ENCODE assay signal across 1 cellular context in genomic region chr9:120920495-120921178, GRCh38.
A peak's percentile ranks its signal among the peaks of the same experiment; 100 is the strongest.
TF ChIP-seq lines count a peak whose summit lies in the region.

No MANE protein-coding gene starts in this region.

TF ChIP-seq in GM12878, 131 proteins besides CTCF, POLR2A, EP300 and RAD21 (continued from another document):
- 0 out of 2 replicates have a peak, but pooled peaks have one; percentile 41 for TF ChIP-seq TAF1 (IDR thresholded peaks at IDR 0.05; ENCODE audit: borderline replicate concordance, low read depth, low read length)
- TF ChIP-seq POLR2AphosphoS2 (IDR thresholded peaks at IDR 0.05; ENCODE audit: low read depth, low read length) = no peak
- TF ChIP-seq, protein P1, sequence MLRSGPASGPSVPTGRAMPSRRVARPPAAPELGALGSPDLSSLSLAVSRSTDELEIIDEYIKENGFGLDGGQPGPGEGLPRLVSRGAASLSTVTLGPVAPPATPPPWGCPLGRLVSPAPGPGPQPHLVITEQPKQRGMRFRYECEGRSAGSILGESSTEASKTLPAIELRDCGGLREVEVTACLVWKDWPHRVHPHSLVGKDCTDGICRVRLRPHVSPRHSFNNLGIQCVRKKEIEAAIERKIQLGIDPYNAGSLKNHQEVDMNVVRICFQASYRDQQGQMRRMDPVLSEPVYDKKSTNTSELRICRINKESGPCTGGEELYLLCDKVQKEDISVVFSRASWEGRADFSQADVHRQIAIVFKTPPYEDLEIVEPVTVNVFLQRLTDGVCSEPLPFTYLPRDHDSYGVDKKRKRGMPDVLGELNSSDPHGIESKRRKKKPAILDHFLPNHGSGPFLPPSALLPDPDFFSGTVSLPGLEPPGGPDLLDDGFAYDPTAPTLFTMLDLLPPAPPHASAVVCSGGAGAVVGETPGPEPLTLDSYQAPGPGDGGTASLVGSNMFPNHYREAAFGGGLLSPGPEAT (IDR thresholded peaks at IDR 0.05; ENCODE audit: low read depth) = peak; percentile 91
- peak; percentile 56; the same call in 1 of the 2 replicates for TF ChIP-seq BACH1 (IDR thresholded peaks at IDR 0.05; ENCODE audit: borderline replicate concordance)
- peak; percentile 60; the same call in 1 of the 2 replicates for TF ChIP-seq DPF2 (IDR thresholded peaks at IDR 0.05)
- TF ChIP-seq, protein P2, sequence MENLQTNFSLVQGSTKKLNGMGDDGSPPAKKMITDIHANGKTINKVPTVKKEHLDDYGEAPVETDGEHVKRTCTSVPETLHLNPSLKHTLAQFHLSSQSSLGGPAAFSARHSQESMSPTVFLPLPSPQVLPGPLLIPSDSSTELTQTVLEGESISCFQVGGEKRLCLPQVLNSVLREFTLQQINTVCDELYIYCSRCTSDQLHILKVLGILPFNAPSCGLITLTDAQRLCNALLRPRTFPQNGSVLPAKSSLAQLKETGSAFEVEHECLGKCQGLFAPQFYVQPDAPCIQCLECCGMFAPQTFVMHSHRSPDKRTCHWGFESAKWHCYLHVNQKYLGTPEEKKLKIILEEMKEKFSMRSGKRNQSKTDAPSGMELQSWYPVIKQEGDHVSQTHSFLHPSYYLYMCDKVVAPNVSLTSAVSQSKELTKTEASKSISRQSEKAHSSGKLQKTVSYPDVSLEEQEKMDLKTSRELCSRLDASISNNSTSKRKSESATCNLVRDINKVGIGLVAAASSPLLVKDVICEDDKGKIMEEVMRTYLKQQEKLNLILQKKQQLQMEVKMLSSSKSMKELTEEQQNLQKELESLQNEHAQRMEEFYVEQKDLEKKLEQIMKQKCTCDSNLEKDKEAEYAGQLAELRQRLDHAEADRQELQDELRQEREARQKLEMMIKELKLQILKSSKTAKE (IDR thresholded peaks at IDR 0.05; ENCODE audit: low read depth, poor library complexity, severe bottlenecking) = no peak
- peak; percentile 75 for TF ChIP-seq EED (IDR thresholded peaks at IDR 0.05; ENCODE audit: low read depth)
- TF ChIP-seq, protein P3, sequence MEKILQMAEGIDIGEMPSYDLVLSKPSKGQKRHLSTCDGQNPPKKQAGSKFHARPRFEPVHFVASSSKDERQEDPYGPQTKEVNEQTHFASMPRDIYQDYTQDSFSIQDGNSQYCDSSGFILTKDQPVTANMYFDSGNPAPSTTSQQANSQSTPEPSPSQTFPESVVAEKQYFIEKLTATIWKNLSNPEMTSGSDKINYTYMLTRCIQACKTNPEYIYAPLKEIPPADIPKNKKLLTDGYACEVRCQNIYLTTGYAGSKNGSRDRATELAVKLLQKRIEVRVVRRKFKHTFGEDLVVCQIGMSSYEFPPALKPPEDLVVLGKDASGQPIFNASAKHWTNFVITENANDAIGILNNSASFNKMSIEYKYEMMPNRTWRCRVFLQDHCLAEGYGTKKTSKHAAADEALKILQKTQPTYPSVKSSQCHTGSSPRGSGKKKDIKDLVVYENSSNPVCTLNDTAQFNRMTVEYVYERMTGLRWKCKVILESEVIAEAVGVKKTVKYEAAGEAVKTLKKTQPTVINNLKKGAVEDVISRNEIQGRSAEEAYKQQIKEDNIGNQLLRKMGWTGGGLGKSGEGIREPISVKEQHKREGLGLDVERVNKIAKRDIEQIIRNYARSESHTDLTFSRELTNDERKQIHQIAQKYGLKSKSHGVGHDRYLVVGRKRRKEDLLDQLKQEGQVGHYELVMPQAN (conservative IDR thresholded peaks at IDR 0.05) = no peak; the same call in 1 of the 2 replicates
- TF ChIP-seq POU2F2 (IDR thresholded peaks at IDR 0.05; ENCODE audit: borderline replicate concordance, low read depth, low read length) = peak; percentile 77; the same call in 2 of the 3 replicates
- TF ChIP-seq KDM1A (IDR thresholded peaks at IDR 0.05; ENCODE audit: borderline replicate concordance) = no peak
TF ChIP-seq in GM12878: peak in this region for 31.
